Comparison of ENCODE assay signal across 23 cellular contexts in genomic region chr22:33598821-33599220, GRCh38.
"Had no signal": no experiment of that assay in that cellular context is flagged by ENCODE, and none has a peak within 500 bp of the region (broad histone marks: within the 10 kb centered on the region; RNA-seq: fewer than 3 reads in every experiment).

No MANE protein-coding gene starts in this region.

- H3K36me3 ChIP-seq: colonic mucosa, gastrocnemius medialis, left lung, lower lobe of right lung had no signal

- H3K9me3 ChIP-seq: colonic mucosa, esophagus squamous epithelium, gastrocnemius medialis, heart right ventricle, left lung, lower lobe of right lung, mucosa of descending colon had no signal

- H3K4me1 ChIP-seq: colonic mucosa, gastrocnemius medialis, left lung, lower lobe of right lung had no signal

- H3K4me3 ChIP-seq: colonic mucosa, esophagus squamous epithelium, gastrocnemius medialis, heart right ventricle, left lung, lower lobe of right lung, mucosa of descending colon had no signal

- H3K27me3 ChIP-seq: colonic mucosa, gastrocnemius medialis, heart right ventricle, left lung had no signal

- H3K27ac ChIP-seq: colonic mucosa, epithelial cell of prostate, esophagus squamous epithelium, gastrocnemius medialis, heart right ventricle, left lung, lower lobe of right lung had no signal

- DNase-seq: colonic mucosa; cortex of kidney; effector CD8-positive, alpha-beta T cell; effector memory CD8-positive, alpha-beta T cell; endodermal cell; erythroblast; esophagus squamous epithelium; foreskin fibroblast; foreskin melanocyte; gastrocnemius medialis; glutamatergic neuron; head of caudate nucleus; heart right ventricle; hippocampal formation; left cardiac atrium; left lung; left ventricle myocardium superior; lower lobe of right lung; mesenchymal stem cell; mucosa of descending colon; naive thymus-derived CD4-positive, alpha-beta T cell had no signal

- ATAC-seq: effector memory CD8-positive, alpha-beta T cell; esophagus mucosa; gastrocnemius medialis; left cardiac atrium; left lung; lower lobe of right lung; mucosa of descending colon; naive thymus-derived CD4-positive, alpha-beta T cell had no signal
